24 cellular contexts compared by ENCODE assay signal in genomic region chr6:163645560-163645959, GRCh38.
"Had no signal": no experiment of that assay in that cellular context is flagged by ENCODE, and none has a peak within 500 bp of the region (broad histone marks: within the 10 kb centered on the region; RNA-seq: fewer than 3 reads in every experiment).

No MANE protein-coding gene starts in this region.

- H3K36me3 Mint-ChIP-seq: activated CD4-positive, alpha-beta memory T cell treated with anti-CD3 and anti-CD28 coated beads for 36 hours; T-cell had no signal

- H3K9me3 ChIP-seq: tibial nerve, vagina had no signal

- H3K4me1 ChIP-seq: tibial nerve, vagina had no signal

- H3K9me3 Mint-ChIP-seq: activated B cell treated with CpG ODN at 0.5 μM for 24 hours; activated CD4-positive, alpha-beta memory T cell treated with anti-CD3 and anti-CD28 coated beads for 36 hours; activated naive CD4-positive, alpha-beta T cell treated with anti-CD3 and anti-CD28 coated beads for 36 hours; activated naive CD8-positive, alpha-beta T cell treated with anti-CD3 and anti-CD28 coated beads, Interleukin-2, amount 50 U/mL, for 24 hours; dendritic cell treated with granulocyte-macrophage colony-stimulating factor and Interleukin-4, amounts not matched to agents 40 ng/mL and 50 ng/mL, for 4 days; stimulated activated naive CD8-positive, alpha-beta T cell treated with anti-CD3 and anti-CD28 coated beads, Interleukin-15, Interleukin-2, amounts not matched to agents 100 ng/mL and 50 ng/mL, for 24 hours; T-cell had no signal

- H3K4me3 ChIP-seq: lung, tibial nerve, vagina had no signal

- H3K4me1 Mint-ChIP-seq: activated B cell treated with CpG ODN at 0.5 μM for 24 hours; activated naive CD8-positive, alpha-beta T cell treated with anti-CD3 and anti-CD28 coated beads, Interleukin-2, amount 50 U/mL, for 24 hours; nephron progenitor cell; T-cell had no signal

- H3K27me3 Mint-ChIP-seq: activated B cell treated with CpG ODN at 0.5 μM for 24 hours; activated CD4-positive, alpha-beta memory T cell treated with anti-CD3 and anti-CD28 coated beads for 36 hours had no signal

- H3K27me3 ChIP-seq: tibial nerve, vagina had no signal

- H3K27ac ChIP-seq: tibial nerve, vagina had no signal

- H3K36me3 ChIP-seq: tibial nerve, vagina had no signal

- DNase-seq: activated B cell treated with CpG ODN at 0.5 μM for 24 hours; activated CD4-positive, alpha-beta memory T cell treated with anti-CD3 and anti-CD28 coated beads for 36 hours; activated CD4-positive, alpha-beta T cell treated with anti-CD3 and anti-CD28 coated beads for 4 hours; activated naive CD4-positive, alpha-beta T cell treated with anti-CD3 and anti-CD28 coated beads for 36 hours; activated naive CD8-positive, alpha-beta T cell treated with anti-CD3 and anti-CD28 coated beads, Interleukin-2, amount 50 U/mL, for 24 hours; activated T-cell treated with anti-CD3 and anti-CD28 coated beads, Interleukin-2, amount 50 U/mL, for 1 hour; cerebellar nuclear complex; effector CD8-positive, alpha-beta T cell; foreskin melanocyte; glutamatergic neuron; islet precursor cell; nephron progenitor cell; occipital lobe; stimulated activated CD4-positive, alpha-beta T cell treated with anti-CD3 and anti-CD28 coated beads, Interleukin-2, amount 100 ng/mL, for 24 hours; T-cell; T-helper 9 cell had no signal

- ATAC-seq: activated naive CD8-positive, alpha-beta T cell treated with anti-CD3 and anti-CD28 coated beads, Interleukin-2, amount 50 U/mL, for 24 hours; left lobe of liver; right cardiac atrium; T-cell had no signal

- H3K27ac Mint-ChIP-seq: activated B cell treated with CpG ODN at 0.5 μM for 24 hours; activated CD4-positive, alpha-beta memory T cell treated with anti-CD3 and anti-CD28 coated beads for 36 hours; activated naive CD4-positive, alpha-beta T cell treated with anti-CD3 and anti-CD28 coated beads for 36 hours; activated naive CD8-positive, alpha-beta T cell treated with anti-CD3 and anti-CD28 coated beads, Interleukin-2, amount 50 U/mL, for 24 hours; dendritic cell treated with granulocyte-macrophage colony-stimulating factor and Interleukin-4, amounts not matched to agents 40 ng/mL and 50 ng/mL, for 4 days; nephron progenitor cell; progenitor cell of endocrine pancreas; stimulated activated naive CD8-positive, alpha-beta T cell treated with anti-CD3 and anti-CD28 coated beads, Interleukin-15, Interleukin-2, amounts not matched to agents 100 ng/mL and 50 ng/mL, for 24 hours; T-cell had no signal

- H3K4me3 Mint-ChIP-seq: activated B cell treated with CpG ODN at 0.5 μM for 24 hours; activated CD4-positive, alpha-beta memory T cell treated with anti-CD3 and anti-CD28 coated beads for 36 hours; activated naive CD4-positive, alpha-beta T cell treated with anti-CD3 and anti-CD28 coated beads for 36 hours; activated naive CD8-positive, alpha-beta T cell treated with anti-CD3 and anti-CD28 coated beads, Interleukin-2, amount 50 U/mL, for 24 hours; dendritic cell treated with granulocyte-macrophage colony-stimulating factor and Interleukin-4, amounts not matched to agents 40 ng/mL and 50 ng/mL, for 4 days; nephron progenitor cell; stimulated activated naive CD8-positive, alpha-beta T cell treated with anti-CD3 and anti-CD28 coated beads, Interleukin-15, Interleukin-2, amounts not matched to agents 100 ng/mL and 50 ng/mL, for 24 hours; T-cell had no signal
